Comparison of ENCODE assay signal across 10 cellular contexts in genomic region chr12:1666685-1667162, GRCh38. TPM values are rescaled to one million over a fixed set of nuclear protein-coding genes. Genes with fewer than 3 reads are reported as not detected.
DNase-seq lines count a peak whose midpoint lies in the region; ATAC-seq, FAIRE-seq and TF ChIP-seq lines count a peak whose summit lies in the region.
"Had no signal": no experiment of that assay in that cellular context is flagged by ENCODE, and none has a peak within 500 bp of the region (broad histone marks: within the 10 kb centered on the region; RNA-seq: fewer than 3 reads in every experiment).

No MANE protein-coding gene starts in this region.

- DNase-seq in cardiac muscle cell (ENCODE audit: low read depth in 1 of 2, low spot score in 1 of 2) (no peak), Right ventricle myocardium superior (no peak), type B pancreatic cell (ENCODE audit: extremely low spot score, unreplicated experiment) (no peak), D721Med (ENCODE audit: insufficient read length, low spot score) (no peak), NCI-H524 treated with DMSO at 0.1 percent for 48 hours (lab: John Stamatoyannopoulos, UW) (no peak)

- ATAC-seq in Right ventricle myocardium superior (ENCODE audit: poor library complexity), result no peak
- ATAC-seq in activated T-helper 17 cell treated with anti-CD3 and anti-CD28 coated beads, Interleukin-2, amount 50 U/mL, for 72 hours (replicated peaks), result no peak
- ATAC-seq in GM21367 (IDR thresholded peaks at IDR 0.05; ENCODE audit: unreplicated experiment), result no peak

- TF ChIP-seq RAD21 in liver (IDR thresholded peaks at IDR 0.05), result peak in 1 of 2 donors; percentile 30

- peaks cover 9% of the 10 kb centered on the region for H3K27me3 ChIP-seq in cardiac muscle cell
- no peaks in the 10 kb centered on the region for H3K27me3 ChIP-seq in liver (ENCODE audit: control insufficient read depth in 4 of 4, insufficient read depth in 4 of 4, low read length in 3 of 4)

- peaks cover 21% of the 10 kb centered on the region for H3K4me1 Mint-ChIP-seq in activated T-helper 17 cell treated with anti-CD3 and anti-CD28 coated beads, Interleukin-2, amount 50 U/mL, for 72 hours
- H3K4me1 Mint-ChIP-seq in type B pancreatic cell (ENCODE audit: unreplicated experiment), result peaks cover 14% of the 10 kb centered on the region

- H3K27ac ChIP-seq in cardiac muscle cell (peak overlapping the region; percentile 35), liver (ENCODE audit: low read depth in 1 of 2, low read length in 2 of 2) (peak overlapping the region; percentile 97 to 98)
- H3K27ac ChIP-seq: C4-2B had no signal

- peaks cover 3% of the 10 kb centered on the region for H3K9me3 Mint-ChIP-seq in activated T-helper 17 cell treated with anti-CD3 and anti-CD28 coated beads, Interleukin-2, amount 50 U/mL, for 72 hours
- H3K9me3 Mint-ChIP-seq in type B pancreatic cell, result peaks cover 12% of the 10 kb centered on the region

- no peaks in the 10 kb centered on the region for H3K36me3 ChIP-seq in cardiac muscle cell
- no peaks in the 10 kb centered on the region for H3K36me3 ChIP-seq in liver (ENCODE audit: control insufficient read depth in 4 of 4, insufficient read depth in 3 of 4, low read depth in 1 of 4, low read length in 3 of 4)

- H3K9me3 ChIP-seq in cardiac muscle cell (ENCODE audit: low read depth) (no peaks in the 10 kb centered on the region), liver (ENCODE audit: control insufficient read depth in 4 of 4, low read length in 3 of 4) (no peaks in the 10 kb centered on the region)

- TF ChIP-seq CTCF in cardiac muscle cell (IDR thresholded peaks at IDR 0.05; ENCODE audit: low read depth, low read length), result no peak
- no peak for TF ChIP-seq CTCF in liver (IDR thresholded peaks at IDR 0.05; ENCODE audit: low read depth, low read length, missing input control)
- no peak for TF ChIP-seq CTCF in type B pancreatic cell (conservative IDR thresholded peaks at IDR 0.05)
- TF ChIP-seq CTCF in D721Med (IDR thresholded peaks at IDR 0.05; ENCODE audit: insufficient read depth, missing control alignments), result no peak

- H3K9ac ChIP-seq in liver (ENCODE audit: low read depth in 1 of 2, low read length in 2 of 2), result peak overlapping the region; percentile 92 to 94

- H3K4me3 Mint-ChIP-seq in activated T-helper 17 cell treated with anti-CD3 and anti-CD28 coated beads, Interleukin-2, amount 50 U/mL, for 72 hours, result peak overlapping the region; percentile 50
- H3K4me3 Mint-ChIP-seq in type B pancreatic cell, result peak overlapping the region; percentile 53

- no peaks in the 10 kb centered on the region for H3K36me3 Mint-ChIP-seq in activated T-helper 17 cell treated with anti-CD3 and anti-CD28 coated beads, Interleukin-2, amount 50 U/mL, for 72 hours (ENCODE audit: low read depth)
- peaks cover 13% of the 10 kb centered on the region for H3K36me3 Mint-ChIP-seq in type B pancreatic cell

- H3K4me1 ChIP-seq in cardiac muscle cell (ENCODE audit: low read depth), result peaks cover 9% of the 10 kb centered on the region
- H3K4me1 ChIP-seq in liver (ENCODE audit: control insufficient read depth in 4 of 4, insufficient read depth in 4 of 4, low read length in 3 of 4), result peaks cover 6 to 34% (median 11%) of the 10 kb centered on the region in 4 donors

- peak overlapping the region; percentile 84 for H3K27ac Mint-ChIP-seq in activated T-helper 17 cell treated with anti-CD3 and anti-CD28 coated beads, Interleukin-2, amount 50 U/mL, for 72 hours
- peak overlapping the region; percentile 97 for H3K27ac Mint-ChIP-seq in type B pancreatic cell

- H3K4me3 ChIP-seq in cardiac muscle cell (no peak overlapping the region), liver (ENCODE audit: low read depth in 1 of 3, low read length in 3 of 3) (peak overlapping the region; percentile 0 to 68 (median 47))

- intact Hi-C loops in Right ventricle myocardium superior (cut with DNase I), result no loop called here

- no peak for FAIRE-seq in D721Med (lab: Jason Lieb, UNC)

- H3K27me3 Mint-ChIP-seq in activated T-helper 17 cell treated with anti-CD3 and anti-CD28 coated beads, Interleukin-2, amount 50 U/mL, for 72 hours, result no peaks in the 10 kb centered on the region
- H3K27me3 Mint-ChIP-seq in type B pancreatic cell, result peaks cover 24% of the 10 kb centered on the region

- 4% methylated on average over 2 of the region's 2 CpGs for WGBS in liver

TF ChIP-seq in liver, 16 proteins besides CTCF, POLR2A, EP300 and RAD21:
- TF ChIP-seq, protein P1, sequence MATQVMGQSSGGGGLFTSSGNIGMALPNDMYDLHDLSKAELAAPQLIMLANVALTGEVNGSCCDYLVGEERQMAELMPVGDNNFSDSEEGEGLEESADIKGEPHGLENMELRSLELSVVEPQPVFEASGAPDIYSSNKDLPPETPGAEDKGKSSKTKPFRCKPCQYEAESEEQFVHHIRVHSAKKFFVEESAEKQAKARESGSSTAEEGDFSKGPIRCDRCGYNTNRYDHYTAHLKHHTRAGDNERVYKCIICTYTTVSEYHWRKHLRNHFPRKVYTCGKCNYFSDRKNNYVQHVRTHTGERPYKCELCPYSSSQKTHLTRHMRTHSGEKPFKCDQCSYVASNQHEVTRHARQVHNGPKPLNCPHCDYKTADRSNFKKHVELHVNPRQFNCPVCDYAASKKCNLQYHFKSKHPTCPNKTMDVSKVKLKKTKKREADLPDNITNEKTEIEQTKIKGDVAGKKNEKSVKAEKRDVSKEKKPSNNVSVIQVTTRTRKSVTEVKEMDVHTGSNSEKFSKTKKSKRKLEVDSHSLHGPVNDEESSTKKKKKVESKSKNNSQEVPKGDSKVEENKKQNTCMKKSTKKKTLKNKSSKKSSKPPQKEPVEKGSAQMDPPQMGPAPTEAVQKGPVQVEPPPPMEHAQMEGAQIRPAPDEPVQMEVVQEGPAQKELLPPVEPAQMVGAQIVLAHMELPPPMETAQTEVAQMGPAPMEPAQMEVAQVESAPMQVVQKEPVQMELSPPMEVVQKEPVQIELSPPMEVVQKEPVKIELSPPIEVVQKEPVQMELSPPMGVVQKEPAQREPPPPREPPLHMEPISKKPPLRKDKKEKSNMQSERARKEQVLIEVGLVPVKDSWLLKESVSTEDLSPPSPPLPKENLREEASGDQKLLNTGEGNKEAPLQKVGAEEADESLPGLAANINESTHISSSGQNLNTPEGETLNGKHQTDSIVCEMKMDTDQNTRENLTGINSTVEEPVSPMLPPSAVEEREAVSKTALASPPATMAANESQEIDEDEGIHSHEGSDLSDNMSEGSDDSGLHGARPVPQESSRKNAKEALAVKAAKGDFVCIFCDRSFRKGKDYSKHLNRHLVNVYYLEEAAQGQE (IDR thresholded peaks at IDR 0.05), result no peak
TF ChIP-seq in liver: peak in this region for 0.

RNA-seq across cellular contexts. Expression of gene ADIPOR2, which starts 24.1 kb away (rescaled TPM):
- 25.0 and 25.7 TPM in 2 replicates for total RNA-seq in cardiac muscle cell
- polyA plus RNA-seq in cardiac muscle cell, result 5.8 and 7.1 TPM in 2 replicates
- 30.8 TPM for total RNA-seq in Right ventricle myocardium superior
- 10 to 100 TPM; 40.0 to 52.9 TPM for total RNA-seq in activated T-helper 17 cell treated with anti-CD3 and anti-CD28 coated beads, Interleukin-2, amount 50 U/mL, for 72 hours
- total RNA-seq in liver, result 10 to 100 TPM; 42.5 to 68.3 TPM
- polyA plus RNA-seq in liver, result 10 to 100 TPM; 26.6 to 40.8 TPM
- 49.2 and 103 TPM in 2 replicates for total RNA-seq in type B pancreatic cell (ENCODE audit: low replicate concordance)

RNA-seq across cellular contexts. Expression of gene WNT5B, which starts 37.7 kb away (rescaled TPM):
- total RNA-seq in cardiac muscle cell (152 and 206 TPM in 2 replicates), Right ventricle myocardium superior (3.2 TPM), liver (1 to 10 TPM in 1 of 2 donors, under 1 TPM in 1; 0.59 to 2.4 TPM), type B pancreatic cell (ENCODE audit: low replicate concordance) (11.3 and 42.9 TPM in 2 replicates)
- polyA plus RNA-seq in cardiac muscle cell (170 and 240 TPM in 2 replicates), liver (1 to 10 TPM in 1 of 2 donors, under 1 TPM in 1; 0.92 to 1.0 TPM)
- under 1 TPM; 0.26 to 0.30 TPM for total RNA-seq in activated T-helper 17 cell treated with anti-CD3 and anti-CD28 coated beads, Interleukin-2, amount 50 U/mL, for 72 hours
- total RNA-seq: pulmonary artery endothelial cell had no signal
